8 cellular contexts compared by ENCODE assay signal in genomic region chr3:113695818-113696645, GRCh38. TPM values are rescaled to one million over a fixed set of nuclear protein-coding genes. Genes with fewer than 3 reads are reported as not detected.
A peak's percentile ranks its signal among the peaks of the same experiment; 100 is the strongest.
DNase-seq lines count a peak whose midpoint lies in the region; ATAC-seq and TF ChIP-seq lines count a peak whose summit lies in the region.

USF3 (minus strand) TSS chr3:113696642; CDS start chr3:113674878, 21,764 bp downstream.

- H4K8ac ChIP-seq in trophoblast cell (ENCODE audit: low read depth, low read length) = peak within 1 kb of the TSS; percentile 95

- peak within 1 kb of the TSS; percentile 97 for H3K27ac ChIP-seq in trophoblast cell (ENCODE audit: low read depth, low read length)
- peak within 1 kb of the TSS; percentile 99 to 100 (median 100) for H3K27ac ChIP-seq in transverse colon

- peak within 1 kb of the TSS; percentile 84 for H2BK120ac ChIP-seq in trophoblast cell (ENCODE audit: insufficient read depth, low read length, poor library complexity)

- H2AFZ ChIP-seq in trophoblast cell (ENCODE audit: insufficient read depth, low read length, poor library complexity) = peak within 1 kb of the TSS; percentile 91

- H3K36me3 ChIP-seq in trophoblast cell (ENCODE audit: control insufficient read depth in 1 of 2, insufficient read depth in 2 of 2, low read length in 2 of 2) (no peaks in the 10 kb centered on the region), transverse colon (no peaks in the 10 kb centered on the region)

- TF ChIP-seq POLR2A in transverse colon (IDR thresholded peaks at IDR 0.05) = peak; percentile 69

- peak within 1 kb of the TSS; percentile 94 for H3K9ac ChIP-seq in trophoblast cell (ENCODE audit: low read length)

- TF ChIP-seq EP300 in transverse colon (IDR thresholded peaks at IDR 0.05; ENCODE audit: low read depth) = no peak

- peak within 1 kb of the TSS; percentile 98 for H4K91ac ChIP-seq in trophoblast cell (ENCODE audit: low read depth, low read length)

- no peak for TF ChIP-seq CTCF in transverse colon (IDR thresholded peaks at IDR 0.05)

- WGBS in trophoblast cell (ENCODE audit: extremely low coverage, insufficient coverage, insufficient read length) = no CpG with 5 or more reads among the region's 75 CpGs
- WGBS in transverse colon (ENCODE audit: low coverage in 1 of 2), 2 donors = 0 to 2% methylated on average over 6 to 26 of the region's 75 CpGs

- H3K4me2 ChIP-seq in trophoblast cell (ENCODE audit: low read length) = peak within 1 kb of the TSS; percentile 94

- H3K4me3 ChIP-seq in Jurkat, Clone E6-1 (ENCODE audit: low read length) = peak within 1 kb of the TSS; percentile 85
- peak within 1 kb of the TSS; percentile 97 for H3K4me3 ChIP-seq in trophoblast cell (ENCODE audit: low read depth, low read length)
- H3K4me3 ChIP-seq in transverse colon = peak within 1 kb of the TSS; percentile 96 to 100 (median 98)

- in situ Hi-C loops in transverse colon (cut with MboI; ENCODE audit: low pct_ligation_motif_present in 1 of 4, low pct_unique_long_range_greater_than_20kb in 1 of 4, low sequenced_read_pairs in 3 of 4) = loop anchor here in 1 of 4 donors (10.0 kb wide), 1 partner anchor 49 kb away; the partner anchor contains the start of genes ATP6V1A and NAA50

- DNase-seq in ELR (ENCODE audit: low read depth) = peak; percentile 80
- peak; percentile 70 for DNase-seq in Jurkat, Clone E6-1 (ENCODE audit: low read depth, low spot score)
- peak; percentile 83 for DNase-seq in activated naive CD4-positive, alpha-beta T cell treated with anti-CD3 and anti-CD28 coated beads, Interleukin-2, amount 50 U/mL, for 16 hours
- peak; percentile 84 for DNase-seq in Right ventricle myocardium superior
- DNase-seq in trophoblast cell = peak; percentile 28 to 60
- peak; percentile 83 for DNase-seq in transverse colon

- H3K27me3 ChIP-seq in trophoblast cell (ENCODE audit: insufficient read depth, low read length) (no peaks in the 10 kb centered on the region), transverse colon (no peaks in the 10 kb centered on the region)

- H3K4me1 ChIP-seq in trophoblast cell (ENCODE audit: control insufficient read depth in 1 of 2, insufficient read depth in 2 of 2, low read length in 2 of 2) (peaks cover 3 to 5% of the 10 kb centered on the region in 2 experiments), transverse colon (peaks cover 16 to 43% (median 23%) of the 10 kb centered on the region in 4 donors)

- H3K9me3 ChIP-seq in trophoblast cell (ENCODE audit: insufficient read depth, low read depth, low read length) (no peaks in the 10 kb centered on the region), transverse colon (no peaks in the 10 kb centered on the region)

- H2BK12ac ChIP-seq in trophoblast cell (ENCODE audit: low read length) = peak within 1 kb of the TSS; percentile 38

- intact Hi-C loops in Right ventricle myocardium superior (cut with DNase I) (no loop called here), transverse colon (cut with DNase I; ENCODE audit: low total_unique reads) (loop anchor here (2.0 kb wide), 1 partner anchor 51 kb away; the partner anchor contains the start of genes ATP6V1A and NAA50)

- H3K14ac ChIP-seq in trophoblast cell (ENCODE audit: low read length) = peak within 1 kb of the TSS; percentile 95

- H2BK5ac ChIP-seq in trophoblast cell (ENCODE audit: low read depth, low read length, poor library complexity) = peak within 1 kb of the TSS; percentile 90

- peak within 1 kb of the TSS; percentile 82 for H3K4ac ChIP-seq in trophoblast cell (ENCODE audit: low read depth, low read length)

- no peak within 1 kb of the TSS for H3K23ac ChIP-seq in trophoblast cell (ENCODE audit: low read length)

- H4K12ac ChIP-seq in trophoblast cell (ENCODE audit: low read depth, low read length) = peak within 1 kb of the TSS; percentile 89

- peaks cover 14% of the 10 kb centered on the region for H3K79me1 ChIP-seq in trophoblast cell (ENCODE audit: low read length)

- peaks cover 13% of the 10 kb centered on the region for H3K79me2 ChIP-seq in trophoblast cell (ENCODE audit: control insufficient read depth, insufficient read depth, low read length, poor library complexity)

- peak; percentile 62 for ATAC-seq in GM21619 (IDR thresholded peaks at IDR 0.05; ENCODE audit: unreplicated experiment)
- ATAC-seq in SK-N-SH treated with all-trans-retinoic acid at 6 μM for 48 hours = peak; percentile 79
- peak; percentile 88 for ATAC-seq in Right ventricle myocardium superior (ENCODE audit: poor library complexity)

- H2AK5ac ChIP-seq in trophoblast cell (ENCODE audit: low read length) = peak within 1 kb of the TSS; percentile 59

- H3K18ac ChIP-seq in trophoblast cell (ENCODE audit: low read length) = peak within 1 kb of the TSS; percentile 90

TF ChIP-seq in SK-N-SH treated with all-trans-retinoic acid at 6 μM for 48 hours, 23 proteins besides CTCF, POLR2A, EP300 and RAD21:
- TF ChIP-seq ZNF70 (CRISPR knock-in tag; IDR thresholded peaks at IDR 0.05) (no peak), ZNF8 (CRISPR knock-in tag; IDR thresholded peaks at IDR 0.05) (no peak), TCF4 (CRISPR knock-in tag; IDR thresholded peaks at IDR 0.05; ENCODE audit: borderline replicate concordance) (no peak), CSDC2 (CRISPR knock-in tag; IDR thresholded peaks at IDR 0.05) (no peak), CSRNP3 (CRISPR knock-in tag; IDR thresholded peaks at IDR 0.05) (no peak), PPARA (CRISPR knock-in tag; IDR thresholded peaks at IDR 0.05; ENCODE audit: borderline replicate concordance) (no peak), ESRRG (CRISPR knock-in tag; IDR thresholded peaks at IDR 0.05) (no peak), ZFP30 (CRISPR knock-in tag; IDR thresholded peaks at IDR 0.05) (no peak)

RNA-seq across cellular contexts. Expression of gene USF3, which starts in this region (rescaled TPM):
- 6.5 TPM for polyA plus RNA-seq in Jurkat, Clone E6-1 (2012; ENCODE audit: insufficient read depth, insufficient read length)
- total RNA-seq in Right ventricle myocardium superior (12.7 TPM), transverse colon (10 to 100 TPM; 23.1 to 33.2 (median 27.8) TPM)
- 9.3 and 9.6 TPM in 2 replicates for polyA plus RNA-seq in trophoblast cell (2013)

Comparison
In these comparisons a context has a peak if more than half of its experiments do, and no peak if none do; other contexts are left out.
1. Peak in every context shown above with its lines: DNase-seq, ATAC-seq, H3K4me3 ChIP-seq and H3K27ac ChIP-seq.